Comparison of ENCODE assay signal across 8 cellular contexts in genomic region chr16:30948956-30949654, GRCh38. TPM values are rescaled to one million over a fixed set of nuclear protein-coding genes. Genes with fewer than 3 reads are reported as not detected.
DNase-seq lines count a peak whose midpoint lies in the region; ATAC-seq and TF ChIP-seq lines count a peak whose summit lies in the region.

ORAI3 (plus strand) TSS chr16:30949068; CDS start chr16:30949290, 222 bp downstream.

- peak within 1 kb of the TSS; percentile 27 for H2AFZ ChIP-seq in osteoblast (ENCODE audit: low read length)

- DNase-seq in Peyer's patch (peak; percentile 83 to 89 (median 84)), adipocyte (ENCODE audit: low read depth) (peak; percentile 80), cardiac muscle cell (ENCODE audit: low read depth in 1 of 2, low spot score in 1 of 2) (peak; percentile 73 to 84), osteoblast (ENCODE audit: insufficient read length, low spot score, missing footprints) (peak; percentile 88), OCI-M2 (lab: John Stamatoyannopoulos, UW; ENCODE audit: unreplicated experiment) (no peak)

- H3K27me3 ChIP-seq in BLaER1 (no peaks in the 10 kb centered on the region), Peyer's patch (no peaks in the 10 kb centered on the region), adipocyte (replicated peaks; ENCODE audit: control insufficient read depth, insufficient read depth, low read length) (no peaks in the 10 kb centered on the region), cardiac muscle cell (no peaks in the 10 kb centered on the region), osteoblast (ENCODE audit: insufficient read depth, low read length) (no peaks in the 10 kb centered on the region)

- ATAC-seq in GM18907 (IDR thresholded peaks at IDR 0.05; ENCODE audit: unreplicated experiment) (peak; percentile 61), HG03103 (IDR thresholded peaks at IDR 0.05; ENCODE audit: low read depth, unreplicated experiment) (peak; percentile 46)

- peak; percentile 62 to 70 for TF ChIP-seq POLR2A in Peyer's patch (IDR thresholded peaks at IDR 0.05)

- H3K79me2 ChIP-seq in osteoblast (ENCODE audit: insufficient read depth, low read length) = peaks cover 8% of the 10 kb centered on the region

- H3K9me3 ChIP-seq in BLaER1 (no peaks in the 10 kb centered on the region), Peyer's patch (no peaks in the 10 kb centered on the region), adipocyte (ENCODE audit: control insufficient read depth, low read length) (no peaks in the 10 kb centered on the region), cardiac muscle cell (ENCODE audit: low read depth) (no peaks in the 10 kb centered on the region), osteoblast (ENCODE audit: low read depth, low read length) (no peaks in the 10 kb centered on the region)

- no peak for TF ChIP-seq CTCF in Peyer's patch (IDR thresholded peaks at IDR 0.05)
- TF ChIP-seq CTCF in cardiac muscle cell (IDR thresholded peaks at IDR 0.05; ENCODE audit: low read depth, low read length) = no peak
- no peak for TF ChIP-seq CTCF in osteoblast (IDR thresholded peaks at IDR 0.05; ENCODE audit: extremely low read depth, low read depth, low read length)

- peaks cover 60% of the 10 kb centered on the region for H4K20me1 ChIP-seq in BLaER1
- peaks cover 19% of the 10 kb centered on the region for H4K20me1 ChIP-seq in osteoblast (ENCODE audit: insufficient read depth, low read length)

- H3K27ac ChIP-seq in BLaER1 (peak within 1 kb of the TSS; percentile 98), Peyer's patch (peak within 1 kb of the TSS; percentile 71 to 98 (median 93)), cardiac muscle cell (peak within 1 kb of the TSS; percentile 95), osteoblast (ENCODE audit: low read depth, low read length) (peak within 1 kb of the TSS; percentile 65)

- H3K9ac ChIP-seq in BLaER1 (peak within 1 kb of the TSS; percentile 97), adipocyte (ENCODE audit: low read length) (peak within 1 kb of the TSS; percentile 90)

- peak within 1 kb of the TSS; percentile 93 for H3K4me2 ChIP-seq in BLaER1
- peak within 1 kb of the TSS; percentile 92 for H3K4me2 ChIP-seq in osteoblast (ENCODE audit: insufficient read depth, low read length)

- H3K4me3 ChIP-seq in BLaER1 = peak within 1 kb of the TSS; percentile 96
- H3K4me3 ChIP-seq in Peyer's patch = peak within 1 kb of the TSS; percentile 58 to 98 (median 96)
- peak within 1 kb of the TSS; percentile 91 for H3K4me3 ChIP-seq in adipocyte (ENCODE audit: low read length)
- peak within 1 kb of the TSS; percentile 95 for H3K4me3 ChIP-seq in cardiac muscle cell
- peak within 1 kb of the TSS; percentile 86 for H3K4me3 ChIP-seq in osteoblast (ENCODE audit: insufficient read depth, low read length)

- peaks cover 43% of the 10 kb centered on the region for H3K4me1 ChIP-seq in BLaER1
- peaks cover 2 to 37% (median 7%) of the 10 kb centered on the region in 4 donors for H3K4me1 ChIP-seq in Peyer's patch
- peaks cover 42% of the 10 kb centered on the region for H3K4me1 ChIP-seq in adipocyte (ENCODE audit: control insufficient read depth, insufficient read depth, low read length)
- H3K4me1 ChIP-seq in cardiac muscle cell (ENCODE audit: low read depth) = peaks cover 4% of the 10 kb centered on the region
- H3K4me1 ChIP-seq in osteoblast (ENCODE audit: insufficient read depth, low read length) = peaks cover 23% of the 10 kb centered on the region

- H3K36me3 ChIP-seq in BLaER1 (peaks cover 68% of the 10 kb centered on the region), Peyer's patch (peaks cover 0 to 4% (median 0%) of the 10 kb centered on the region in 3 donors), adipocyte (ENCODE audit: control insufficient read depth, insufficient read depth, low read length, severe bottlenecking) (peaks cover 8% of the 10 kb centered on the region), cardiac muscle cell (peaks cover 7% of the 10 kb centered on the region), osteoblast (ENCODE audit: insufficient read depth, low read length) (peaks cover 9% of the 10 kb centered on the region)

RNA-seq across cellular contexts. Expression of gene ORAI3, which starts in this region (rescaled TPM):
- total RNA-seq in Peyer's patch (10 to 100 TPM; 10.7 to 25.0 (median 20.3) TPM), cardiac muscle cell (88.5 and 123 TPM in 2 replicates), osteoblast (63.3 and 66.0 TPM in 2 replicates)
- polyA plus RNA-seq in cardiac muscle cell = 94.5 and 101 TPM in 2 replicates
